12 cellular contexts compared by ENCODE assay signal in genomic region chr18:62999392-62999791, GRCh38.
DNase-seq lines count a peak whose midpoint lies in the region; ATAC-seq, FAIRE-seq and TF ChIP-seq lines count a peak whose summit lies in the region.
"Had no signal": no experiment of that assay in that cellular context is flagged by ENCODE, and none has a peak within 500 bp of the region (broad histone marks: within the 10 kb centered on the region; RNA-seq: fewer than 3 reads in every experiment).

No MANE protein-coding gene starts in this region.

- H3K9me2 ChIP-seq in OCI-LY7 (ENCODE audit: insufficient read depth, low read length), result no peaks in the 10 kb centered on the region

- no peak overlapping the region for H3K4me3 ChIP-seq in MG63
- no peak overlapping the region for H3K4me3 ChIP-seq in mucosa of descending colon
- H3K4me3 ChIP-seq in OCI-LY7 (ENCODE audit: low read depth, low read length, poor library complexity, severe bottlenecking), result no peak overlapping the region
- H3K4me3 ChIP-seq: stomach had no signal

- H3K27ac Mint-ChIP-seq in activated CD4-positive, alpha-beta T cell treated with anti-CD3 and anti-CD28 coated beads, Interleukin-2, amount 10 ng/mL, durations not matched to agents 24 days and 14 days, result no peak overlapping the region
- H3K27ac Mint-ChIP-seq: activated naive CD4-positive, alpha-beta T cell treated with anti-CD3 and anti-CD28 coated beads, Interleukin-2, amount 50 U/mL, for 24 hours had no signal

- CTCF ChIA-PET in OCI-LY7 (lab: Charles Lee; ENCODE audit: unreplicated experiment), result no interaction called here

- H3K4me1 Mint-ChIP-seq in activated CD4-positive, alpha-beta T cell treated with anti-CD3 and anti-CD28 coated beads, Interleukin-2, amount 10 ng/mL, durations not matched to agents 24 days and 14 days, result no peaks in the 10 kb centered on the region
- H3K4me1 Mint-ChIP-seq: activated naive CD4-positive, alpha-beta T cell treated with anti-CD3 and anti-CD28 coated beads, Interleukin-2, amount 50 U/mL, for 24 hours had no signal

- no peak for TF ChIP-seq CTCF in mucosa of descending colon (IDR thresholded peaks at IDR 0.05)
- TF ChIP-seq CTCF in OCI-LY7 (conservative IDR thresholded peaks at IDR 0.05; ENCODE audit: low read length), result no peak

- peaks cover 14% of the 10 kb centered on the region for H3K27me3 Mint-ChIP-seq in activated CD4-positive, alpha-beta T cell treated with anti-CD3 and anti-CD28 coated beads, Interleukin-2, amount 10 ng/mL, durations not matched to agents 24 days and 14 days

- H3K36me3 ChIP-seq in MG63 (no peaks in the 10 kb centered on the region), mucosa of descending colon (ENCODE audit: low read depth) (no peaks in the 10 kb centered on the region), OCI-LY7 (ENCODE audit: insufficient read depth, low read length) (no peaks in the 10 kb centered on the region)
- H3K36me3 ChIP-seq: stomach had no signal

- no peaks in the 10 kb centered on the region for H4K20me1 ChIP-seq in OCI-LY7 (ENCODE audit: insufficient read depth, low read length)

- H3K9me3 Mint-ChIP-seq in activated CD4-positive, alpha-beta T cell treated with anti-CD3 and anti-CD28 coated beads, Interleukin-2, amount 10 ng/mL, durations not matched to agents 24 days and 14 days, result no peaks in the 10 kb centered on the region
- H3K9me3 Mint-ChIP-seq: activated naive CD4-positive, alpha-beta T cell treated with anti-CD3 and anti-CD28 coated beads, Interleukin-2, amount 50 U/mL, for 24 hours had no signal

- H3K4me1 ChIP-seq in mucosa of descending colon (ENCODE audit: low read depth), result no peaks in the 10 kb centered on the region
- H3K4me1 ChIP-seq in OCI-LY7 (ENCODE audit: insufficient read depth, low read length, poor library complexity, severe bottlenecking), result no peaks in the 10 kb centered on the region
- H3K4me1 ChIP-seq: stomach had no signal

- no peak overlapping the region for H3K4me2 ChIP-seq in OCI-LY7 (ENCODE audit: low read length)

- POLR2A ChIA-PET in OCI-LY7 (lab: Charles Lee), result no interaction called here

- ATAC-seq in mucosa of descending colon, result peak; percentile 44
- ATAC-seq: activated CD4-positive, CD25-positive, alpha-beta regulatory T cell treated with anti-CD3 and anti-CD28 coated beads, Interleukin-2, amount 50 U/mL, for 24 hours had no signal

- no peak overlapping the region for H2AFZ ChIP-seq in OCI-LY7 (ENCODE audit: low read length)

- H3K27ac ChIP-seq in OCI-LY7 (ENCODE audit: low read depth, low read length, poor library complexity, severe bottlenecking), result no peak overlapping the region
- H3K27ac ChIP-seq: RWPE1 had no signal

- H3K27me3 ChIP-seq in MG63, result no peaks in the 10 kb centered on the region

- FAIRE-seq in urothelium cell line (lab: Jason Lieb, UNC), result no peak

- H3K9me3 ChIP-seq in MG63 (no peaks in the 10 kb centered on the region), mucosa of descending colon (no peaks in the 10 kb centered on the region), OCI-LY7 (ENCODE audit: low read length) (no peaks in the 10 kb centered on the region)
- H3K9me3 ChIP-seq: stomach had no signal

- BruUV-seq in OCI-LY7 (replicated peaks; lab: Mats Ljungman, UMichigan), result no TSS peak

- DNase-seq in MG63 (peak; percentile 97), fibroblast of gingiva (ENCODE audit: low read depth) (peak; percentile 33), mucosa of descending colon (peak; percentile 25 to 65 (median 51)), urothelium cell line (ENCODE audit: low spot score) (peak; percentile 43), OCI-LY7 (ENCODE audit: low spot score) (no peak), NCI-H2029 treated with DMSO at 0.1 percent for 48 hours (lab: John Stamatoyannopoulos, UW) (no peak)
- DNase-seq in activated CD4-positive, alpha-beta T cell treated with anti-CD3 and anti-CD28 coated beads, Interleukin-2, amount 10 ng/mL, durations not matched to agents 24 days and 14 days, result no peak
- DNase-seq: NCI-H1930, stomach had no signal

- no peaks in the 10 kb centered on the region for H3K36me3 Mint-ChIP-seq in activated CD4-positive, alpha-beta T cell treated with anti-CD3 and anti-CD28 coated beads, Interleukin-2, amount 10 ng/mL, durations not matched to agents 24 days and 14 days (ENCODE audit: low read depth)
- H3K36me3 Mint-ChIP-seq: activated naive CD4-positive, alpha-beta T cell treated with anti-CD3 and anti-CD28 coated beads, Interleukin-2, amount 50 U/mL, for 24 hours had no signal

- H3K79me2 ChIP-seq in OCI-LY7 (ENCODE audit: insufficient read depth, low read depth, low read length), result no peaks in the 10 kb centered on the region

- intact Hi-C loops in mucosa of descending colon (cut with DNase I, micrococcal nuclease), result no loop called here
- intact Hi-C loops in OCI-LY7 (cut with micrococcal nuclease; ENCODE audit: unreplicated experiment), result no loop called here
- intact Hi-C loops in activated CD4-positive, alpha-beta T cell treated with anti-CD3 and anti-CD28 coated beads, Interleukin-2, amount 10 ng/mL, durations not matched to agents 24 days and 14 days (cut with micrococcal nuclease), result no loop called here

- no peak overlapping the region for H3K4me3 Mint-ChIP-seq in activated CD4-positive, alpha-beta T cell treated with anti-CD3 and anti-CD28 coated beads, Interleukin-2, amount 10 ng/mL, durations not matched to agents 24 days and 14 days
- H3K4me3 Mint-ChIP-seq: activated naive CD4-positive, alpha-beta T cell treated with anti-CD3 and anti-CD28 coated beads, Interleukin-2, amount 50 U/mL, for 24 hours had no signal

Comparison
In these comparisons a context has a peak if more than half of its experiments do, and no peak if none do; other contexts are left out.
1. DNase-seq: peak in MG63 (single experiment), fibroblast of gingiva (single experiment), mucosa of descending colon (3 of 3) and urothelium cell line (single experiment); none in OCI-LY7 (single experiment), activated CD4-positive, alpha-beta T cell treated with anti-CD3 and anti-CD28 coated beads, Interleukin-2, amount 10 ng/mL, durations not matched to agents 24 days and 14 days (single experiment) and NCI-H2029 treated with DMSO at 0.1 percent for 48 hours (single experiment).